Comparison of ENCODE assay signal across 10 cellular contexts in genomic region chr15:71237456-71238188, GRCh38.
DNase-seq lines count a peak whose midpoint lies in the region; ATAC-seq and TF ChIP-seq lines count a peak whose summit lies in the region.
"Had no signal": no experiment of that assay in that cellular context is flagged by ENCODE, and none has a peak within 500 bp of the region (broad histone marks: within the 10 kb centered on the region; RNA-seq: fewer than 3 reads in every experiment).

No MANE protein-coding gene starts in this region.

- intact Hi-C loops in Panc1 (cut with micrococcal nuclease; ENCODE audit: unreplicated experiment): no loop called here

- peak; percentile 97 for DNase-seq in ELR (ENCODE audit: low read depth)
- DNase-seq in Panc1 (ENCODE audit: low read depth, low spot score): peak; percentile 95
- DNase-seq in fibroblast of peridontal ligament (ENCODE audit: extremely low read depth): peak; percentile 74
- DNase-seq in WERI-Rb-1: no peak
- DNase-seq in SJCRH30: no peak
- no peak for DNase-seq in substantia nigra (lab: John Stamatoyannopoulos, UW)
- DNase-seq in DMS 273 treated with DMSO at 0.1 percent for 48 hours (lab: John Stamatoyannopoulos, UW): no peak
- DNase-seq: NCI-H446 had no signal

- no peaks in the 10 kb centered on the region for H4K20me1 ChIP-seq in neural cell (ENCODE audit: insufficient read depth)

- peak; percentile 98 for ATAC-seq in Panc1

- BruUV-seq in Panc1 (replicated peaks; lab: Mats Ljungman, UMichigan): no TSS peak

- POLR2A ChIA-PET in Panc1 (lab: Charles Lee): no interaction called here

- H3K27me3 ChIP-seq in Panc1 (ENCODE audit: control insufficient read depth, insufficient read depth, low read length) (no peaks in the 10 kb centered on the region), neural cell (ENCODE audit: insufficient read depth, low read depth, low read length) (no peaks in the 10 kb centered on the region), WERI-Rb-1 (ENCODE audit: insufficient read depth, low read depth, severe bottlenecking) (no peaks in the 10 kb centered on the region), SJCRH30 (no peaks in the 10 kb centered on the region)

- H3K27ac ChIP-seq in Panc1 (ENCODE audit: low read length) (no peak overlapping the region), neural cell (ENCODE audit: low read length) (no peak overlapping the region), WERI-Rb-1 (no peak overlapping the region), SJCRH30 (no peak overlapping the region), substantia nigra (ENCODE audit: low read depth, low read length, poor library complexity, severe bottlenecking) (no peak overlapping the region)
- H3K27ac ChIP-seq: thoracic aorta had no signal

- no peak for TF ChIP-seq RAD21 in neural cell (conservative IDR thresholded peaks at IDR 0.05)

- no peaks in the 10 kb centered on the region for H3K9me3 ChIP-seq in Panc1 (ENCODE audit: control insufficient read depth, insufficient read depth, low read depth, low read length)
- H3K9me3 ChIP-seq in neural cell (ENCODE audit: low read length): no peaks in the 10 kb centered on the region
- no peaks in the 10 kb centered on the region for H3K9me3 ChIP-seq in WERI-Rb-1 (ENCODE audit: severe bottlenecking)
- no peaks in the 10 kb centered on the region for H3K9me3 ChIP-seq in SJCRH30 (replicated peaks)
- H3K9me3 ChIP-seq: thoracic aorta had no signal

- in situ Hi-C loops in Panc1 (cut with HindIII; ENCODE audit: low pct_unique_long_range_greater_than_20kb, low sequenced_read_pairs): no loop called here

- no peak overlapping the region for H2AFZ ChIP-seq in neural cell (ENCODE audit: low read depth, low read length)

- CTCF ChIA-PET in Panc1 (lab: Charles Lee): no interaction called here

- TF ChIP-seq EP300 in neural cell (conservative IDR thresholded peaks at IDR 0.05; ENCODE audit: poor library complexity, severe bottlenecking): peak; percentile 61

- H3K4me2 ChIP-seq in neural cell (ENCODE audit: low read length): no peak overlapping the region

- H3K4me3 ChIP-seq in Panc1 (ENCODE audit: low read depth in 2 of 2, low read length in 2 of 2) (no peak overlapping the region), neural cell (ENCODE audit: low read length) (no peak overlapping the region), WERI-Rb-1 (ENCODE audit: low read depth, low read length) (no peak overlapping the region), SJCRH30 (no peak overlapping the region)
- H3K4me3 ChIP-seq: thoracic aorta had no signal

- H3F3A ChIP-seq in neural cell (ENCODE audit: insufficient read depth, low read length, poor library complexity, severe bottlenecking): no peaks in the 10 kb centered on the region

- no peaks in the 10 kb centered on the region for H3K9me2 ChIP-seq in neural cell (ENCODE audit: insufficient read depth, low read length)

- TF ChIP-seq CTCF in Panc1 (IDR thresholded peaks at IDR 0.05): no peak
- TF ChIP-seq CTCF in neural cell (IDR thresholded peaks at IDR 0.05; ENCODE audit: poor library complexity, severe bottlenecking): no peak
- no peak for TF ChIP-seq CTCF in WERI-Rb-1 (IDR thresholded peaks at IDR 0.05; ENCODE audit: low read depth, low read length)

- H3K79me2 ChIP-seq in neural cell (replicated peaks; ENCODE audit: insufficient read depth, low read length): no peaks in the 10 kb centered on the region

- H3K4me1 ChIP-seq in Panc1 (ENCODE audit: control insufficient read depth, insufficient read depth, low read length) (no peaks in the 10 kb centered on the region; the same call in 1 of the 2 replicates), SJCRH30 (no peaks in the 10 kb centered on the region)

- H3K36me3 ChIP-seq in Panc1 (ENCODE audit: control insufficient read depth, insufficient read depth, low read length) (no peaks in the 10 kb centered on the region), neural cell (ENCODE audit: insufficient read depth, low read length) (no peaks in the 10 kb centered on the region), WERI-Rb-1 (no peaks in the 10 kb centered on the region), SJCRH30 (no peaks in the 10 kb centered on the region)

- no peak overlapping the region for H3K9ac ChIP-seq in neural cell (ENCODE audit: low read length)

TF ChIP-seq in neural cell, 6 proteins besides CTCF, POLR2A, EP300 and RAD21:
- no peak for TF ChIP-seq TAF1 (IDR thresholded peaks at IDR 0.05; ENCODE audit: low read depth)
- TF ChIP-seq POLR2AphosphoS5 (IDR thresholded peaks at IDR 0.05): peak; percentile 77

Comparison
In these comparisons a context has a peak if more than half of its experiments do, and no peak if none do; other contexts are left out.
1. DNase-seq: peak in ELR (single experiment), Panc1 (single experiment) and fibroblast of peridontal ligament (single experiment); none in WERI-Rb-1 (single experiment), SJCRH30 (0 of 2), substantia nigra (0 of 49) and DMS 273 treated with DMSO at 0.1 percent for 48 hours (single experiment).